In genomic region chr10:108465871-108466641, GRCh38 we compare ENCODE assay signal across 9 cellular contexts.
DNase-seq lines count a peak whose midpoint lies in the region; ATAC-seq, FAIRE-seq and TF ChIP-seq lines count a peak whose summit lies in the region.
"Had no signal": no experiment of that assay in that cellular context is flagged by ENCODE, and none has a peak within 500 bp of the region (broad histone marks: within the 10 kb centered on the region; RNA-seq: fewer than 3 reads in every experiment).

No MANE protein-coding gene starts in this region.

- H2AFZ ChIP-seq in SK-N-SH (ENCODE audit: low read depth) = peak overlapping the region; percentile 85; the same call in 1 of the 2 replicates

- H3K27ac Mint-ChIP-seq in osteocyte (ENCODE audit: unreplicated experiment) = no peak overlapping the region
- no peak overlapping the region for H3K27ac Mint-ChIP-seq in activated naive CD4-positive, alpha-beta T cell treated with anti-CD3 and anti-CD28 coated beads for 36 hours

- ATAC-seq in GM19023 (IDR thresholded peaks at IDR 0.05; ENCODE audit: unreplicated experiment) (no peak), HG02610 (IDR thresholded peaks at IDR 0.05; ENCODE audit: unreplicated experiment) (no peak)

- H3F3A ChIP-seq in SK-N-SH (replicated peaks; ENCODE audit: insufficient read depth) = no peaks in the 10 kb centered on the region

- H3K79me2 ChIP-seq in SK-N-SH (ENCODE audit: insufficient read depth) = no peaks in the 10 kb centered on the region

- H3K9me3 ChIP-seq in SK-N-SH (no peaks in the 10 kb centered on the region), left ventricle myocardium inferior (replicated peaks) (peaks cover 2% of the 10 kb centered on the region), small intestine (ENCODE audit: control insufficient read depth, low read depth) (no peaks in the 10 kb centered on the region)

- H3K27me3 ChIP-seq in SK-N-SH (ENCODE audit: insufficient read depth) (no peaks in the 10 kb centered on the region), left ventricle myocardium inferior (ENCODE audit: low read depth) (peaks cover 34% of the 10 kb centered on the region), small intestine (ENCODE audit: control insufficient read depth in 2 of 2, insufficient read depth in 2 of 2, low read length in 2 of 2) (peaks cover 0 to 4% of the 10 kb centered on the region in 2 donors)

- H3K4me1 Mint-ChIP-seq in osteocyte (ENCODE audit: unreplicated experiment) = peaks cover 4% of the 10 kb centered on the region
- no peaks in the 10 kb centered on the region for H3K4me1 Mint-ChIP-seq in activated naive CD4-positive, alpha-beta T cell treated with anti-CD3 and anti-CD28 coated beads for 36 hours (ENCODE audit: low read depth)

- no peaks in the 10 kb centered on the region for H3K9me2 ChIP-seq in SK-N-SH

- H3K4me3 Mint-ChIP-seq in osteocyte (ENCODE audit: unreplicated experiment) = peak overlapping the region; percentile 26
- no peak overlapping the region for H3K4me3 Mint-ChIP-seq in activated naive CD4-positive, alpha-beta T cell treated with anti-CD3 and anti-CD28 coated beads for 36 hours

- CTCF ChIA-PET in SK-N-SH (lab: Yijun Ruan, JAX) = no interaction called here
- CTCF ChIA-PET in activated naive CD4-positive, alpha-beta T cell treated with anti-CD3 and anti-CD28 coated beads for 36 hours (lab: Charles Lee) = no interaction called here

- peak overlapping the region; percentile 87 for H3K4me2 ChIP-seq in SK-N-SH

- H3K36me3 ChIP-seq in SK-N-SH (replicated peaks in 1 of 2; ENCODE audit: control insufficient read depth in 1 of 2, insufficient read depth in 2 of 2, low read length in 1 of 2) = no peaks in the 10 kb centered on the region
- H3K36me3 ChIP-seq in left ventricle myocardium inferior = no peaks in the 10 kb centered on the region
- no peaks in the 10 kb centered on the region for H3K36me3 ChIP-seq in small intestine (ENCODE audit: control insufficient read depth in 2 of 2, insufficient read depth in 2 of 2, low read length in 2 of 2)

- POLR2A ChIA-PET in SK-N-SH (lab: Yijun Ruan, JAX) = no interaction called here

- H3K9me3 Mint-ChIP-seq in osteocyte (ENCODE audit: unreplicated experiment) = peaks cover 3% of the 10 kb centered on the region
- no peaks in the 10 kb centered on the region for H3K9me3 Mint-ChIP-seq in activated naive CD4-positive, alpha-beta T cell treated with anti-CD3 and anti-CD28 coated beads for 36 hours

- peak; percentile 7 for DNase-seq in Ammon's horn (ENCODE audit: low spot score)
- peak; percentile 67 for DNase-seq in SK-N-SH
- DNase-seq in left ventricle myocardium inferior = peak; percentile 22
- DNase-seq in osteocyte (ENCODE audit: extremely low spot score, unreplicated experiment) = no peak
- DNase-seq in activated naive CD4-positive, alpha-beta T cell treated with anti-CD3 and anti-CD28 coated beads for 36 hours = no peak
- DNase-seq in small intestine = no peak

- H3K9ac ChIP-seq in SK-N-SH = no peak overlapping the region

- H3K27ac ChIP-seq in SK-N-SH (ENCODE audit: low read depth in 2 of 2, low read length in 1 of 2) (no peak overlapping the region), left ventricle myocardium inferior (replicated peaks) (no peak overlapping the region), small intestine (ENCODE audit: low read depth in 1 of 2, low read length in 1 of 2) (no peak overlapping the region)

- H3K4me1 ChIP-seq in SK-N-SH (ENCODE audit: control insufficient read depth in 1 of 2, insufficient read depth in 2 of 2, low read depth in 1 of 2, low read length in 1 of 2) (peaks cover 0 to 3% of the 10 kb centered on the region in 2 experiments; a peak in 1 of 4 replicates), left ventricle myocardium inferior (peaks cover 8% of the 10 kb centered on the region), small intestine (ENCODE audit: control insufficient read depth in 2 of 2, insufficient read depth in 1 of 2, low read depth in 1 of 2, low read length in 1 of 2) (no peaks in the 10 kb centered on the region)

- intact Hi-C loops in left ventricle myocardium inferior (cut with micrococcal nuclease) = no loop called here
- intact Hi-C loops in activated naive CD4-positive, alpha-beta T cell treated with anti-CD3 and anti-CD28 coated beads for 36 hours (cut with micrococcal nuclease) = no loop called here

- peaks cover 16% of the 10 kb centered on the region for H3K27me3 Mint-ChIP-seq in osteocyte (ENCODE audit: unreplicated experiment)
- peaks cover 13% of the 10 kb centered on the region for H3K27me3 Mint-ChIP-seq in activated naive CD4-positive, alpha-beta T cell treated with anti-CD3 and anti-CD28 coated beads for 36 hours (ENCODE audit: low read depth)

- TF ChIP-seq EP300 in SK-N-SH (IDR thresholded peaks at IDR 0.05; ENCODE audit: borderline replicate concordance in 1 of 2, low read depth in 1 of 2, low read length in 1 of 2) = no peak

- TF ChIP-seq CTCF in SK-N-SH (IDR thresholded peaks at IDR 0.05) (no peak), left ventricle myocardium inferior (IDR thresholded peaks at IDR 0.05; ENCODE audit: borderline replicate concordance) (no peak), osteocyte (IDR thresholded peaks at IDR 0.05) (no peak)

- H3K36me3 Mint-ChIP-seq in osteocyte (ENCODE audit: unreplicated experiment) = no peaks in the 10 kb centered on the region
- no peaks in the 10 kb centered on the region for H3K36me3 Mint-ChIP-seq in activated naive CD4-positive, alpha-beta T cell treated with anti-CD3 and anti-CD28 coated beads for 36 hours (ENCODE audit: low read depth)

- FAIRE-seq in small intestine (lab: Jason Lieb, UNC) = no peak
- FAIRE-seq: G401.6 had no signal

- WGBS in SK-N-SH (ENCODE audit: low lambda C conversion rate) = 46% methylated on average over 22 of the region's 62 CpGs
- 6 to 16% (median 11%) methylated on average over 50 to 62 of the region's 62 CpGs for WGBS in small intestine, 3 donors

- TF ChIP-seq RAD21 in SK-N-SH (IDR thresholded peaks at IDR 0.05; ENCODE audit: low read length) = no peak

- H4K20me1 ChIP-seq in SK-N-SH (ENCODE audit: insufficient read depth) = no peaks in the 10 kb centered on the region

- H3K4me3 ChIP-seq in SK-N-SH (ENCODE audit: low read depth in 2 of 2, low read length in 1 of 2) (peak overlapping the region; percentile 44 to 53), left ventricle myocardium inferior (peak overlapping the region; percentile 62), small intestine (ENCODE audit: low read depth in 1 of 2, low read length in 2 of 2) (peak overlapping the region in 1 of 2 donors; percentile 39)

TF ChIP-seq in SK-N-SH, 30 proteins besides CTCF, POLR2A, EP300 and RAD21:
- TF ChIP-seq SMC3 (IDR thresholded peaks at IDR 0.05; ENCODE audit: low read depth, low read length) (no peak), MAX (IDR thresholded peaks at IDR 0.05; ENCODE audit: low read depth) (peak; percentile 87)
TF ChIP-seq in SK-N-SH: peak in this region for 1.

Comparison
In these comparisons a context has a peak if more than half of its experiments do, and no peak if none do; other contexts are left out.
1. DNase-seq: peak in Ammon's horn (single experiment), SK-N-SH (single experiment) and left ventricle myocardium inferior (single experiment); none in osteocyte (single experiment), activated naive CD4-positive, alpha-beta T cell treated with anti-CD3 and anti-CD28 coated beads for 36 hours (single experiment) and small intestine (single experiment).